ENCODE assay signal across 1 cellular context in genomic region chr2:240344904-240345303, GRCh38.
TF ChIP-seq lines count a peak whose summit lies in the region.

No MANE protein-coding gene starts in this region.

TF ChIP-seq in SK-N-SH, 30 proteins besides CTCF, POLR2A, EP300 and RAD21 (continued from another document):
- TF ChIP-seq RCOR1 (IDR thresholded peaks at IDR 0.05; ENCODE audit: low read length) (no peak), MAX (IDR thresholded peaks at IDR 0.05; ENCODE audit: low read depth) (no peak), FOXM1 (IDR thresholded peaks at IDR 0.05; ENCODE audit: low read depth) (no peak), TAF1 (IDR thresholded peaks at IDR 0.05; ENCODE audit: borderline replicate concordance, low read depth, low read length) (no peak), ELF1 (IDR thresholded peaks at IDR 0.05) (no peak), YY1 (IDR thresholded peaks at IDR 0.05; ENCODE audit: low read depth) (no peak), POLR2AphosphoS5 (IDR thresholded peaks at IDR 0.05; ENCODE audit: low read depth, low read length) (no peak), GATA2 (CRISPR knock-in tag; IDR thresholded peaks at IDR 0.05) (no peak)
